Comparison of ENCODE assay signal across 24 cellular contexts in the genomic region with DNA sequence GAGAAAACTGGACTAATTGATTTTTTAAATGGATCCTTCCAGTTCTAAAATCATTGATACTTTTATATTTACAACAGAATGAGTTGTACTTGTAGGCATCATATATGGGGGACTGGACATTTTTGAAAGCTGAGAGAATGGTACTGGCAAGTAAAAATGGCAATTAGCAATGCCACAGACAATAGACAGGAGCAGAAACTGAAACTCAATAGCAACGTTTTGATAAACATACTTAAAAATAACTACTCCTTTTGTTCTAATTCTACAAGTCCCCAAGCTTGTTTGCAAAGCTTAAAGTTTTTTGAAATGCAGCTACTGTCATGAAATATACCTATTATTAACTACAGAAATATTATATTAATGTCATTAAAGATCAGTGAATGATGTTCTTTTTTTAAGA. TPM values are rescaled to one million over a fixed set of nuclear protein-coding genes. Genes with fewer than 3 reads are reported as not detected.
"Had no signal": no experiment of that assay in that cellular context is flagged by ENCODE, and none has a peak within 500 bp of the region (broad histone marks: within the 10 kb centered on the region; RNA-seq: fewer than 3 reads in every experiment).

No MANE protein-coding gene starts in this region.

- H3K9me3 ChIP-seq: left ventricle myocardium inferior, pancreas, prostate gland, thoracic aorta, tibial artery, upper lobe of right lung had no signal

- ATAC-seq: natural killer cell treated with Interleukin-12 subunit alpha and Interleukin-12 subunit beta and Interleukin-15 and Interleukin-18, amount 100 ng/mL, for 72 hours; pancreas; right cardiac atrium; sciatic nerve; stimulated activated effector memory CD8-positive, alpha-beta T cell treated with anti-CD3 and anti-CD28 coated beads, Interleukin-12 subunit alpha, Interleukin-12 subunit beta, amount 100 ng/mL, for 72 hours; upper lobe of right lung had no signal

- DNase-seq: islet precursor cell; left ventricle myocardium inferior; mesendoderm; naive B cell; pancreas; posterior cingulate gyrus; retina; right cardiac atrium; spleen; stimulated activated CD4-positive, alpha-beta T cell treated with anti-CD3 and anti-CD28 coated beads, Interleukin-4, amount 100 ng/mL, for 24 hours; stimulated activated naive CD4-positive, alpha-beta T cell; tibial artery; upper lobe of right lung had no signal

- H3K36me3 ChIP-seq: left ventricle myocardium inferior, pancreas, prostate gland, spleen, suprapubic skin, thoracic aorta, tibial artery, upper lobe of right lung had no signal

- H2AFZ ChIP-seq: hepatocyte had no signal

- H3K27ac ChIP-seq: hepatocyte, left ventricle myocardium inferior, pancreas, prostate gland, spleen, suprapubic skin, thoracic aorta, tibial artery, upper lobe of right lung had no signal

- H3K4me2 ChIP-seq: hepatocyte had no signal

- H3K4me3 ChIP-seq: hepatocyte, left ventricle myocardium inferior, lung, pancreas, prostate gland, skin epidermis, spleen, suprapubic skin, thoracic aorta, tibial artery, upper lobe of right lung had no signal

- H3K79me2 ChIP-seq: hepatocyte had no signal

- H3K4me1 ChIP-seq: pancreas, prostate gland, spleen, suprapubic skin, upper lobe of right lung had no signal

- H3K27me3 ChIP-seq: hepatocyte, pancreas, spleen, suprapubic skin, tibial artery, upper lobe of right lung had no signal

- FAIRE-seq: pancreas, urothelium cell line had no signal

RNA-seq across cellular contexts. Expression of a gene that starts 52.8 kb away (rescaled TPM):
- total RNA-seq: mononuclear cell; natural killer cell treated with Interleukin-12 subunit alpha and Interleukin-12 subunit beta and Interleukin-15 and Interleukin-18, amount 100 ng/mL, for 72 hours had no signal
